In the genomic region with DNA sequence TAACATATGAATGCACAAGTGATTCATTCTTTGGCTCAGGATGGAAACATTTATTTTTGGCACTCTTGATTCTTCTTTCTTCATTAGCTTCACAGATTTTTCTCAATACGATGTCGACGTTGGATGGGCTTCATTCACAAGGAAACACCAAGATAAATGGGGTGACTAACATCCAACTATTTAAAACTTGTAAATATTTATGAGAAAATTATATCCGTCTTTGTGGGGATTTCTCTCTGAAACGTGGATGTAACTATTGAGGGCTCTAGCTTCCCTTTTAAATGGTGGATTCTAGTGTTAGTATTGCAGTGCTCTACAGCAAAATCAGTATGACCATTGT, we compare ENCODE assay signal across 19 cellular contexts. TPM values are rescaled to one million over a fixed set of nuclear protein-coding genes. Genes with fewer than 3 reads are reported as not detected.
DNase-seq lines count a peak whose midpoint lies in the region; FAIRE-seq and TF ChIP-seq lines count a peak whose summit lies in the region.
"Had no signal": no experiment of that assay in that cellular context is flagged by ENCODE, and none has a peak within 500 bp of the region (broad histone marks: within the 10 kb centered on the region; RNA-seq: fewer than 3 reads in every experiment).

No MANE protein-coding gene starts in this region.

- H3K4me3 Mint-ChIP-seq in activated CD4-positive, alpha-beta T cell treated with anti-CD3 and anti-CD28 coated beads, Interleukin-2, amount 10 ng/mL, durations not matched to agents 24 days and 14 days: peak overlapping the region; percentile 21
- H3K4me3 Mint-ChIP-seq in astrocyte (ENCODE audit: unreplicated experiment): no peak overlapping the region
- H3K4me3 Mint-ChIP-seq in Calu3 (ENCODE audit: low read depth, unreplicated experiment): no peak overlapping the region
- H3K4me3 Mint-ChIP-seq: GM23338, HFFc6 had no signal

- BruUV-seq in Calu3 (replicated peaks; lab: Mats Ljungman, UMichigan): no TSS peak

- peaks cover 57% of the 10 kb centered on the region for H3K4me1 Mint-ChIP-seq in activated CD4-positive, alpha-beta T cell treated with anti-CD3 and anti-CD28 coated beads, Interleukin-2, amount 10 ng/mL, durations not matched to agents 24 days and 14 days
- H3K4me1 Mint-ChIP-seq in astrocyte (ENCODE audit: low read depth, unreplicated experiment) (peaks cover 14% of the 10 kb centered on the region), Calu3 (ENCODE audit: low read depth, unreplicated experiment) (peaks cover 25% of the 10 kb centered on the region)

- intact Hi-C loops in activated CD4-positive, alpha-beta T cell treated with anti-CD3 and anti-CD28 coated beads, Interleukin-2, amount 10 ng/mL, durations not matched to agents 24 days and 14 days (cut with micrococcal nuclease): loop anchor here (5.0 kb wide), 2 partner anchors 202 to 1282 kb away; a partner anchor contains a TSS
- intact Hi-C loops in Calu3 (cut with micrococcal nuclease; ENCODE audit: unreplicated experiment): no loop called here

- H3K27me3 Mint-ChIP-seq in activated CD4-positive, alpha-beta T cell treated with anti-CD3 and anti-CD28 coated beads, Interleukin-2, amount 10 ng/mL, durations not matched to agents 24 days and 14 days: no peaks in the 10 kb centered on the region
- H3K27me3 Mint-ChIP-seq in astrocyte (ENCODE audit: low read depth, unreplicated experiment) (no peaks in the 10 kb centered on the region), Calu3 (ENCODE audit: unreplicated experiment) (no peaks in the 10 kb centered on the region)

- H3K4me2 ChIP-seq in astrocyte (ENCODE audit: low read length): no peak overlapping the region
- H3K4me2 ChIP-seq: GM23338, KMS-11 had no signal

- H3K4me1 ChIP-seq in astrocyte (ENCODE audit: insufficient read depth, low read length): no peaks in the 10 kb centered on the region

- H3K4me3 ChIP-seq in astrocyte (ENCODE audit: insufficient read depth, low read depth, low read length): no peak overlapping the region
- H3K4me3 ChIP-seq in fibroblast of pulmonary artery (replicated peaks; ENCODE audit: low read depth, low read length): no peak overlapping the region
- H3K4me3 ChIP-seq: GM23338 had no signal

- peak overlapping the region; percentile 93 for H3K27ac Mint-ChIP-seq in activated CD4-positive, alpha-beta T cell treated with anti-CD3 and anti-CD28 coated beads, Interleukin-2, amount 10 ng/mL, durations not matched to agents 24 days and 14 days
- no peak overlapping the region for H3K27ac Mint-ChIP-seq in astrocyte (ENCODE audit: unreplicated experiment)
- H3K27ac Mint-ChIP-seq in Calu3 (ENCODE audit: unreplicated experiment): no peak overlapping the region
- H3K27ac Mint-ChIP-seq: GM23338, HFFc6 had no signal

- H3K9ac ChIP-seq in astrocyte (ENCODE audit: low read length): no peak overlapping the region
- H3K9ac ChIP-seq: KMS-11 had no signal

- no peak overlapping the region for H2AFZ ChIP-seq in astrocyte (ENCODE audit: low read depth, low read length)
- H2AFZ ChIP-seq: GM23338 had no signal

- peaks cover 22% of the 10 kb centered on the region for H3K36me3 Mint-ChIP-seq in activated CD4-positive, alpha-beta T cell treated with anti-CD3 and anti-CD28 coated beads, Interleukin-2, amount 10 ng/mL, durations not matched to agents 24 days and 14 days (ENCODE audit: low read depth)
- no peaks in the 10 kb centered on the region for H3K36me3 Mint-ChIP-seq in astrocyte (ENCODE audit: low read depth, unreplicated experiment)
- peaks cover 7% of the 10 kb centered on the region for H3K36me3 Mint-ChIP-seq in Calu3 (ENCODE audit: insufficient read depth, unreplicated experiment)

- no peak for DNase-seq in activated CD4-positive, alpha-beta T cell treated with anti-CD3 and anti-CD28 coated beads, Interleukin-2, amount 10 ng/mL, durations not matched to agents 24 days and 14 days
- DNase-seq in activated CD4-positive, alpha-beta T cell treated with anti-CD3 and anti-CD28 coated beads, Interleukin-2, amount 50 U/mL, for 48 hours: no peak
- DNase-seq in HCEC 1CT (peak; percentile 43), astrocyte (ENCODE audit: low read depth) (peak; percentile 59), fibroblast of pulmonary artery (ENCODE audit: low read depth) (peak; percentile 35), GM03348 (ENCODE audit: low spot score) (no peak), GOT3 (lab: John Stamatoyannopoulos, UW) (no peak), Calu3 (no peak)
- DNase-seq: HFFc6, NCI-H1092, NCI-H2107, NCI-H345, NCI-H526 treated with DMSO at 0.1 percent for 48 hours had no signal

- no peak overlapping the region for H3K27ac ChIP-seq in astrocyte (ENCODE audit: low read depth, low read length)
- H3K27ac ChIP-seq: KMS-11, RWPE1 had no signal

- H3K36me3 ChIP-seq in astrocyte (ENCODE audit: insufficient read depth, low read length): no peaks in the 10 kb centered on the region

- no peaks in the 10 kb centered on the region for H3K27me3 ChIP-seq in astrocyte (ENCODE audit: insufficient read depth, low read length)

- TF ChIP-seq CTCF in astrocyte (IDR thresholded peaks at IDR 0.05; ENCODE audit: insufficient read depth, low read depth, low read length): no peak
- TF ChIP-seq CTCF in fibroblast of pulmonary artery (IDR thresholded peaks at IDR 0.05; ENCODE audit: low read length, missing control alignments): no peak
- TF ChIP-seq CTCF in Calu3 (IDR thresholded peaks at IDR 0.05; ENCODE audit: unreplicated experiment): no peak

- H3K79me2 ChIP-seq in astrocyte (ENCODE audit: insufficient read depth, low read length): no peaks in the 10 kb centered on the region

- no peaks in the 10 kb centered on the region for H4K20me1 ChIP-seq in astrocyte (ENCODE audit: insufficient read depth, low read length)

- peaks cover 26% of the 10 kb centered on the region for H3K9me3 Mint-ChIP-seq in activated CD4-positive, alpha-beta T cell treated with anti-CD3 and anti-CD28 coated beads, Interleukin-2, amount 10 ng/mL, durations not matched to agents 24 days and 14 days
- H3K9me3 Mint-ChIP-seq in astrocyte (ENCODE audit: unreplicated experiment) (peaks cover 6% of the 10 kb centered on the region), Calu3 (ENCODE audit: low read depth, unreplicated experiment) (no peaks in the 10 kb centered on the region)
- H3K9me3 Mint-ChIP-seq: HFFc6 had no signal

- no peak for FAIRE-seq in astrocyte (lab: Jason Lieb, UNC)
- FAIRE-seq: G401.6, GM12892 had no signal

- CTCF ChIA-PET in Calu3 (lab: Charles Lee): no interaction called here

- H3K9me3 ChIP-seq in astrocyte (ENCODE audit: insufficient read depth, low read depth, low read length): no peaks in the 10 kb centered on the region

RNA-seq across cellular contexts. Expression of a gene that starts 27.2 kb away (rescaled TPM):
- total RNA-seq in activated CD4-positive, alpha-beta T cell treated with anti-CD3 and anti-CD28 coated beads, Interleukin-2, amount 10 ng/mL, durations not matched to agents 24 days and 14 days: 63.5 and 76.5 TPM in 2 replicates
- 2.7 and 3.5 TPM in 2 replicates for total RNA-seq in astrocyte
- 11.9 and 36.1 TPM in 2 replicates for total RNA-seq in Calu3 (2022)
- total RNA-seq: A172 had no signal

Comparison
In these comparisons a context has a peak if more than half of its experiments do, and no peak if none do; other contexts are left out.
1. DNase-seq: peak in HCEC 1CT (single experiment), astrocyte (single experiment) and fibroblast of pulmonary artery (single experiment); none in activated CD4-positive, alpha-beta T cell treated with anti-CD3 and anti-CD28 coated beads, Interleukin-2, amount 10 ng/mL, durations not matched to agents 24 days and 14 days (single experiment), activated CD4-positive, alpha-beta T cell treated with anti-CD3 and anti-CD28 coated beads, Interleukin-2, amount 50 U/mL, for 48 hours (0 of 2), GM03348 (single experiment), GOT3 (single experiment) and Calu3 (single experiment).